Comparison of ENCODE assay signal across 1 cellular context in genomic region chr6:63676412-63677114, GRCh38.
TF ChIP-seq lines count a peak whose summit lies in the region.

No MANE protein-coding gene starts in this region.

TF ChIP-seq in HepG2, 621 proteins besides CTCF, POLR2A, EP300 and RAD21 (continued from another document):
- TF ChIP-seq PRDM15 (CRISPR knock-in tag; IDR thresholded peaks at IDR 0.05) (0 out of 2 replicates have a peak, but pooled peaks have one; percentile 25), E2F1 (CRISPR knock-in tag; IDR thresholded peaks at IDR 0.05) (no peak), NFATC3 (CRISPR knock-in tag; IDR thresholded peaks at IDR 0.05) (no peak), IRX3 (CRISPR knock-in tag; IDR thresholded peaks at IDR 0.05; ENCODE audit: borderline replicate concordance, low read depth) (no peak), ZNF451 (CRISPR knock-in tag; IDR thresholded peaks at IDR 0.05) (no peak), TBX2 (CRISPR knock-in tag; IDR thresholded peaks at IDR 0.05; ENCODE audit: borderline replicate concordance) (no peak), ASH2L (IDR thresholded peaks at IDR 0.05; ENCODE audit: insufficient read length, low read depth, low read length) (peak; percentile 10), ZSCAN12 (CRISPR knock-in tag; IDR thresholded peaks at IDR 0.05) (no peak), ZNF570 (CRISPR knock-in tag; IDR thresholded peaks at IDR 0.05; ENCODE audit: borderline replicate concordance) (no peak), ZNF18 (CRISPR knock-in tag; IDR thresholded peaks at IDR 0.05; ENCODE audit: insufficient replicate concordance) (peak; percentile 28), HES4 (CRISPR knock-in tag; IDR thresholded peaks at IDR 0.05; ENCODE audit: borderline replicate concordance) (no peak)
